Comparison of ENCODE assay signal across 1 cellular context in genomic region chr20:31665753-31666152, GRCh38.
TF ChIP-seq lines count a peak whose summit lies in the region.

No MANE protein-coding gene starts in this region.

TF ChIP-seq in HCT116, 20 proteins besides CTCF, POLR2A, EP300 and RAD21 (continued from another document):
- TF ChIP-seq, protein P1, sequence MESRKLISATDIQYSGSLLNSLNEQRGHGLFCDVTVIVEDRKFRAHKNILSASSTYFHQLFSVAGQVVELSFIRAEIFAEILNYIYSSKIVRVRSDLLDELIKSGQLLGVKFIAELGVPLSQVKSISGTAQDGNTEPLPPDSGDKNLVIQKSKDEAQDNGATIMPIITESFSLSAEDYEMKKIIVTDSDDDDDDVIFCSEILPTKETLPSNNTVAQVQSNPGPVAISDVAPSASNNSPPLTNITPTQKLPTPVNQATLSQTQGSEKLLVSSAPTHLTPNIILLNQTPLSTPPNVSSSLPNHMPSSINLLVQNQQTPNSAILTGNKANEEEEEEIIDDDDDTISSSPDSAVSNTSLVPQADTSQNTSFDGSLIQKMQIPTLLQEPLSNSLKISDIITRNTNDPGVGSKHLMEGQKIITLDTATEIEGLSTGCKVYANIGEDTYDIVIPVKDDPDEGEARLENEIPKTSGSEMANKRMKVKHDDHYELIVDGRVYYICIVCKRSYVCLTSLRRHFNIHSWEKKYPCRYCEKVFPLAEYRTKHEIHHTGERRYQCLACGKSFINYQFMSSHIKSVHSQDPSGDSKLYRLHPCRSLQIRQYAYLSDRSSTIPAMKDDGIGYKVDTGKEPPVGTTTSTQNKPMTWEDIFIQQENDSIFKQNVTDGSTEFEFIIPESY (IDR thresholded peaks at IDR 0.05; ENCODE audit: extremely low read depth, insufficient replicate concordance, low read length): no peak
- no peak for TF ChIP-seq JUND (IDR thresholded peaks at IDR 0.05)
- no peak for TF ChIP-seq ELF1 (IDR thresholded peaks at IDR 0.05; ENCODE audit: borderline replicate concordance, low read depth)
- TF ChIP-seq EGR1 (IDR thresholded peaks at IDR 0.05; ENCODE audit: low read depth): no peak
- TF ChIP-seq, protein P2, sequence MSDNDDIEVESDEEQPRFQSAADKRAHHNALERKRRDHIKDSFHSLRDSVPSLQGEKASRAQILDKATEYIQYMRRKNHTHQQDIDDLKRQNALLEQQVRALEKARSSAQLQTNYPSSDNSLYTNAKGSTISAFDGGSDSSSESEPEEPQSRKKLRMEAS (IDR thresholded peaks at IDR 0.05): no peak
- no peak for TF ChIP-seq SRF (IDR thresholded peaks at IDR 0.05; ENCODE audit: low read depth)
- no peak for TF ChIP-seq ATF3 (IDR thresholded peaks at IDR 0.05)
- TF ChIP-seq REST (IDR thresholded peaks at IDR 0.05; ENCODE audit: low read depth): no peak
- no peak for TF ChIP-seq ZFX (IDR thresholded peaks at IDR 0.05)
